ENCODE assay signal across 9 cellular contexts in genomic region chr3:36911990-36912804, GRCh38. TPM values are rescaled to one million over a fixed set of nuclear protein-coding genes. Genes with fewer than 3 reads are reported as not detected.
DNase-seq lines count a peak whose midpoint lies in the region; ATAC-seq, FAIRE-seq and TF ChIP-seq lines count a peak whose summit lies in the region.
"Had no signal": no experiment of that assay in that cellular context is flagged by ENCODE, and none has a peak within 500 bp of the region (broad histone marks: within the 10 kb centered on the region; RNA-seq: fewer than 3 reads in every experiment).

No MANE protein-coding gene starts in this region.

- H3K27me3 ChIP-seq in HepG2 (ENCODE audit: control insufficient read depth in 1 of 2, insufficient read depth in 2 of 2, low read length in 2 of 2) = no peaks in the 10 kb centered on the region
- no peaks in the 10 kb centered on the region for H3K27me3 ChIP-seq in dorsolateral prefrontal cortex
- no peaks in the 10 kb centered on the region for H3K27me3 ChIP-seq in adrenal gland
- H3K27me3 ChIP-seq: heart left ventricle had no signal

- TF ChIP-seq EP300 in HepG2 (IDR thresholded peaks at IDR 0.05; ENCODE audit: low read depth in 2 of 2, low read length in 2 of 2) (no peak), HepG2 (CRISPR knock-in tag; IDR thresholded peaks at IDR 0.05; ENCODE audit: borderline replicate concordance) (no peak)

- H3K4me1 Mint-ChIP-seq in activated naive CD8-positive, alpha-beta T cell (ENCODE audit: low read depth) = peaks cover 50% of the 10 kb centered on the region

- peak overlapping the region; percentile 88 for H3K27ac Mint-ChIP-seq in activated naive CD8-positive, alpha-beta T cell

- intact Hi-C loops in Right ventricle myocardium inferior (cut with DNase I) = no loop called here
- intact Hi-C loops in cardiac septum (cut with DNase I) = no loop called here
- intact Hi-C loops in HepG2 (cut with micrococcal nuclease; ENCODE audit: unreplicated experiment) = no loop called here
- intact Hi-C loops in dorsolateral prefrontal cortex (cut with DNase I) = no loop called here
- intact Hi-C loops in adrenal gland (cut with DNase I) = no loop called here

- H3K79me2 ChIP-seq in HepG2 (ENCODE audit: insufficient read depth, low read length) = no peaks in the 10 kb centered on the region

- CTCF ChIA-PET in HepG2 (lab: Yijun Ruan, JAX; ENCODE audit: low intra/inter-chr PET ratio, low total read pairs) = no interaction called here

- no peak for TF ChIP-seq RAD21 in HepG2 (CRISPR knock-in tag; IDR thresholded peaks at IDR 0.05)

- H3K9ac ChIP-seq in HepG2 (ENCODE audit: insufficient read depth, low read depth, low read length) = no peak overlapping the region; the same call in 1 of the 2 replicates

- H2AFZ ChIP-seq in HepG2 (ENCODE audit: low read length) = no peak overlapping the region

- H3K9me3 ChIP-seq in HepG2 (ENCODE audit: low read length) (no peaks in the 10 kb centered on the region), adrenal gland (replicated peaks in 1 of 3) (no peaks in the 10 kb centered on the region)
- H3K9me3 ChIP-seq: heart left ventricle had no signal

- no peaks in the 10 kb centered on the region for H4K20me1 ChIP-seq in HepG2 (ENCODE audit: insufficient read depth, low read length)

- H3K4me3 ChIP-seq in HepG2 (replicated peaks in 1 of 3; ENCODE audit: insufficient read depth in 1 of 3, low read depth in 2 of 3, low read length in 3 of 3) (no peak overlapping the region), dorsolateral prefrontal cortex (no peak overlapping the region), adrenal gland (no peak overlapping the region)

- H3K27ac ChIP-seq in HepG2 (ENCODE audit: extremely low read length, insufficient read depth, low read length) = no peak overlapping the region
- H3K27ac ChIP-seq in dorsolateral prefrontal cortex = peak overlapping the region in 2 of 59 donors; percentile 12 to 26
- peak overlapping the region in 1 of 5 donors; percentile 27 for H3K27ac ChIP-seq in adrenal gland

- ATAC-seq in Right ventricle myocardium inferior = peak; percentile 39
- peak; percentile 93 for ATAC-seq in HG02623 (IDR thresholded peaks at IDR 0.05; ENCODE audit: unreplicated experiment)
- ATAC-seq in HepG2 = peak; percentile 72

- no peaks in the 10 kb centered on the region for H3K36me3 Mint-ChIP-seq in activated naive CD8-positive, alpha-beta T cell

- no peaks in the 10 kb centered on the region for H3K9me3 Mint-ChIP-seq in activated naive CD8-positive, alpha-beta T cell (ENCODE audit: low read depth)

- peak overlapping the region; percentile 48 for H3K4me3 Mint-ChIP-seq in activated naive CD8-positive, alpha-beta T cell

- in situ Hi-C loops in HepG2 (cut with HindIII; ENCODE audit: extremely low pct_ligation_motif_present, low pct_unique_long_range_greater_than_20kb) = no loop called here

- no TSS peak for BruUV-seq in HepG2 (replicated peaks; lab: Mats Ljungman, UMichigan)

- WGBS in HepG2 (ENCODE audit: low lambda C conversion rate) = 6% methylated on average over 4 of the region's 4 CpGs
- 66 to 73% (median 70%) methylated on average over 4 of the region's 4 CpGs for WGBS in adrenal gland, 4 donors

- no peak for TF ChIP-seq CTCF in HepG2 (CRISPR knock-in tag; IDR thresholded peaks at IDR 0.05)
- no peak for TF ChIP-seq CTCF in dorsolateral prefrontal cortex (IDR thresholded peaks at IDR 0.05 in 54 of 56, conservative IDR thresholded peaks at IDR 0.05 in 2 of 56; ENCODE audit: low read depth in 1 of 56, partially characterized antibody in 56 of 56)
- TF ChIP-seq CTCF in adrenal gland (IDR thresholded peaks at IDR 0.05) = no peak

- DNase-seq in Right ventricle myocardium inferior (ENCODE audit: missing footprints) (no peak), cardiac septum (ENCODE audit: low spot score) (no peak), MV-4-11 (lab: John Stamatoyannopoulos, UW) (peak; percentile 92), HepG2 (ENCODE audit: low spot score) (peak; percentile 10), dorsolateral prefrontal cortex (no peak), adrenal gland (no peak)
- DNase-seq: heart left ventricle had no signal

- no peak for TF ChIP-seq POLR2A in HepG2 (IDR thresholded peaks at IDR 0.05; ENCODE audit: insufficient read depth in 1 of 2, low read depth in 2 of 2, low read length in 2 of 2)
- no peak for TF ChIP-seq POLR2A in adrenal gland (IDR thresholded peaks at IDR 0.05)

- POLR2A ChIA-PET in HepG2 (lab: Yijun Ruan, JAX) = no interaction called here

- H3K27me3 Mint-ChIP-seq in activated naive CD8-positive, alpha-beta T cell = no peaks in the 10 kb centered on the region

- peaks cover 16% of the 10 kb centered on the region; the same call in 1 of the 2 replicates for H3K4me1 ChIP-seq in HepG2 (ENCODE audit: insufficient read depth, low read length)
- H3K4me1 ChIP-seq in adrenal gland (replicated peaks in 1 of 2) = peaks cover 4 to 15% of the 10 kb centered on the region in 2 donors

- H3K4me2 ChIP-seq in HepG2 (ENCODE audit: low read depth, low read length) = peak overlapping the region; percentile 34

- FAIRE-seq in HepG2 (lab: Jason Lieb, UNC) = no peak

- no peaks in the 10 kb centered on the region for H3K36me3 ChIP-seq in HepG2 (replicated peaks in 1 of 2; ENCODE audit: control insufficient read depth in 1 of 2, insufficient read depth in 2 of 2, low read length in 2 of 2)
- no peaks in the 10 kb centered on the region for H3K36me3 ChIP-seq in adrenal gland (replicated peaks in 1 of 2)
- H3K36me3 ChIP-seq: heart left ventricle had no signal

TF ChIP-seq in HepG2, 621 proteins besides CTCF, POLR2A, EP300 and RAD21 (continues in another document):
- TF ChIP-seq SRSF4 (IDR thresholded peaks at IDR 0.05; ENCODE audit: low read depth, low read length, poor library complexity, severe bottlenecking) (no peak), ZNF644 (CRISPR knock-in tag; IDR thresholded peaks at IDR 0.05; ENCODE audit: low read depth) (no peak), ZNF564 (CRISPR knock-in tag; IDR thresholded peaks at IDR 0.05) (no peak), DBP (CRISPR knock-in tag; IDR thresholded peaks at IDR 0.05; ENCODE audit: not compliant biosample characterization) (no peak), ATF4 (CRISPR knock-in tag; IDR thresholded peaks at IDR 0.05) (peak in 1 of 2 experiments; percentile 59; a peak in 2 of 4 replicates), ARNT (IDR thresholded peaks at IDR 0.05) (no peak), ZNF230 (CRISPR knock-in tag; IDR thresholded peaks at IDR 0.05) (no peak), ZNF232 (CRISPR knock-in tag; IDR thresholded peaks at IDR 0.05; ENCODE audit: borderline replicate concordance) (no peak), PHF8 (CRISPR knock-in tag; IDR thresholded peaks at IDR 0.05) (no peak), DMAP1 (CRISPR knock-in tag; IDR thresholded peaks at IDR 0.05) (no peak), HNRNPLL (IDR thresholded peaks at IDR 0.05; ENCODE audit: low read depth, low read length, poor library complexity, severe bottlenecking) (no peak)

RNA-seq across cellular contexts. Expression of gene TRANK1, which starts 32.7 kb away (rescaled TPM):
- total RNA-seq in Right ventricle myocardium inferior (5.7 TPM), cardiac septum (6.3 TPM), HepG2 (2016; rRNA removed; fragmentation: Illumina TruSeq; extraction: Trizol) (0.13 and 0.67 TPM in 2 replicates), dorsolateral prefrontal cortex (100 to 1,000 TPM in 1 of 120 experiments, 10 to 100 TPM in 119; 20.2 to 106 (median 56.2) TPM), adrenal gland (10 to 100 TPM in 7 of 8 donors, 1 to 10 TPM in 1; 6.0 to 28.0 (median 19.7) TPM)
- 0.26 TPM in 1 of 2 replicates, not detected in the other for total RNA-seq in HepG2 (2016; cell fraction: cytosol; rRNA removed; fragmentation: Illumina TruSeq; extraction: Trizol; ENCODE audit: low read depth)
- 0.11 and 0.52 TPM in 2 replicates for total RNA-seq in HepG2 (2016; cell fraction: insoluble cytoplasmic fraction; rRNA removed; fragmentation: Illumina TruSeq; extraction: Trizol)
- total RNA-seq in HepG2 (2016; cell fraction: membrane; rRNA removed; fragmentation: Illumina TruSeq; extraction: Trizol) = 0.14 and 0.34 TPM in 2 replicates
- total RNA-seq in HepG2 (2016; cell fraction: nucleus; rRNA removed; fragmentation: Illumina TruSeq; extraction: Trizol) = 0.19 and 1.2 TPM in 2 replicates
- polyA plus RNA-seq in HepG2 (2011; rRNA removed) (0.32 and 0.33 TPM in 2 replicates), adrenal gland (1 to 10 TPM; 5.3 to 8.6 (median 6.6) TPM)
- 0.11 and 0.22 TPM in 2 replicates for polyA plus RNA-seq in HepG2 (2011; cell fraction: cytosol; rRNA removed)
- polyA plus RNA-seq in HepG2 (2011; cell fraction: nucleus; rRNA removed) = 0.78 and 1.3 TPM in 2 replicates
- polyA plus RNA-seq in HepG2 (2012) = 0.68 and 1.0 TPM in 2 replicates
- not detected in 2 replicates for polyA plus RNA-seq in HepG2 (2016; cell fraction: cytosol; fragmentation: Illumina TruSeq; extraction: Trizol; ENCODE audit: low read depth)
- 0.15 and 0.17 TPM in 2 replicates for polyA plus RNA-seq in HepG2 (2016; cell fraction: insoluble cytoplasmic fraction; fragmentation: Illumina TruSeq; extraction: Trizol; ENCODE audit: low read depth)
- not detected in 2 replicates for polyA plus RNA-seq in HepG2 (2016; cell fraction: membrane; fragmentation: Illumina TruSeq; extraction: Trizol; ENCODE audit: low read depth)
- polyA plus RNA-seq in HepG2 (2016; cell fraction: nucleus; fragmentation: Illumina TruSeq; extraction: Trizol; ENCODE audit: insufficient read depth, low read depth) = 0.15 and 0.17 TPM in 2 replicates
- 0.28 and 10.7 TPM in 2 replicates for polyA minus RNA-seq in HepG2 (2011; rRNA and poly(A)+ RNA removed; ENCODE audit: low replicate concordance)
- 0.26 and 0.79 TPM in 2 replicates for polyA minus RNA-seq in HepG2 (2011; cell fraction: cytosol; rRNA and poly(A)+ RNA removed)
- 1.6 and 3.0 TPM in 2 replicates for polyA minus RNA-seq in HepG2 (2011; cell fraction: nucleus; rRNA and poly(A)+ RNA removed)

Comparison
In these comparisons a context has a peak if more than half of its experiments do, and no peak if none do; other contexts are left out.
1. ATAC-seq: peak in every context shown above with its lines; median percentile 93 in HG02623; 72 in HepG2; 39 in Right ventricle myocardium inferior.
2. DNase-seq: peak in MV-4-11 (single experiment) and HepG2 (single experiment); none in Right ventricle myocardium inferior (single experiment), cardiac septum (single experiment), dorsolateral prefrontal cortex (0 of 10) and adrenal gland (0 of 7).